In the genomic region with DNA sequence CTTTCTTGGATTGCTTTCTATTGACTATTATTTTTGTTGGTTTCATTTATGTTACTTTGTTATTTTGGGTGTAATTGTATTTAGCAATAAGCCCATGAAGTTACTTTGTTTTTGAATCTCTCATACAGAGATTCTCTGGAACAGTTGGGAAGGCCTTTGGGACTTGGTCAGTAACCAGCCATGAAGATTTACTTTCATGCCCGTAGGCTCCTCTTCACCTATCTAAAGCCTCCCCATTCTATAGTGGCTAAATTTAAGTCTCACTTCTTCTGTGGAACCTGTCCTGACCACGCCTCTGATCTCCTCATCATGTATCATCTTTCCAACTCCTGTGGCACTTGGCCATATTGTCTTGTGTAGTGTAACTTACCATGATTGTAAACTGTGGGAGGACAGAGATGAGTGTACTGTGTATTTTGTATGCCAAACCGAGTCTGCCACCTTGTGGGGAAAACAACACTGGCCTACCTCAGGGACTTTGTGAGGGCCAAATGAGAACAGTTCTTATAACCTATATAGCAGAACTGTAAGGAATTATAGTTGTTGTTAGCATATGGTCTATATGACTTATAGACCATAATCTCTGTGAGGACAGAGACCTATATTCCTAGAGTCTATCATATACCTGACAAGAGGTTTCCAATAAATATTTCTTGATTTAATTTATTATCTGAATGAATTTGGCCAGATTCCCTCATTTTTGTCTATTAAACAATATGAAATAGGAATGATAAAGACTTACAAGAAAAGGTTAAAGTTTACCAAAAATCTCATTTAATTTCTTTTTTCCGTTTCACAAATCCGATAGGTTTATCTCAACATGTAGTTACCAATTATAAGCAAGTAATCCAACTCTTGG, we compare ENCODE assay signal across 8 cellular contexts.
DNase-seq lines count a peak whose midpoint lies in the region; ATAC-seq and TF ChIP-seq lines count a peak whose summit lies in the region.

No MANE protein-coding gene starts in this region.

- no peak overlapping the region for H3K4me3 ChIP-seq in AG10803 (ENCODE audit: low read length)
- no peak overlapping the region for H3K4me3 ChIP-seq in Jurkat, Clone E6-1 (ENCODE audit: low read length)
- H3K4me3 ChIP-seq in Panc1 (ENCODE audit: low read depth in 2 of 2, low read length in 2 of 2): no peak overlapping the region
- no peak overlapping the region for H3K4me3 ChIP-seq in foreskin fibroblast (ENCODE audit: low read depth in 1 of 2, low read length in 2 of 2)
- no peak overlapping the region for H3K4me3 ChIP-seq in upper lobe of left lung

- CTCF ChIA-PET in Panc1 (lab: Charles Lee): no interaction called here

- H3K4me3 Mint-ChIP-seq in activated T-cell treated with anti-CD3 and anti-CD28 coated beads, Interleukin-2, amount 50 U/mL, for 72 hours: no peak overlapping the region

- peak; percentile 85 for DNase-seq in AG10803 (ENCODE audit: low read depth)
- DNase-seq in Jurkat, Clone E6-1 (ENCODE audit: low read depth, low spot score): peak; percentile 58
- DNase-seq in Panc1 (ENCODE audit: low read depth, low spot score): peak; percentile 77
- DNase-seq in activated T-cell treated with anti-CD3 and anti-CD28 coated beads, Interleukin-2, amount 50 U/mL, for 72 hours: peak; percentile 69 to 70
- peak; percentile 83 to 93 for DNase-seq in foreskin fibroblast
- DNase-seq in omental fat pad (ENCODE audit: low spot score): peak; percentile 29
- peak in 1 of 2 donors; percentile 58 for DNase-seq in upper lobe of left lung

- no peak overlapping the region for H3K27ac Mint-ChIP-seq in activated T-cell treated with anti-CD3 and anti-CD28 coated beads, Interleukin-2, amount 50 U/mL, for 72 hours

- no peak for TF ChIP-seq POLR2A in upper lobe of left lung (IDR thresholded peaks at IDR 0.05)

- H3K27me3 Mint-ChIP-seq in activated T-cell treated with anti-CD3 and anti-CD28 coated beads, Interleukin-2, amount 50 U/mL, for 72 hours (ENCODE audit: low read depth): no peaks in the 10 kb centered on the region

- H3K4me1 ChIP-seq in Panc1 (ENCODE audit: control insufficient read depth, insufficient read depth, low read length): no peaks in the 10 kb centered on the region
- peaks cover 0 to 13% (median 0%) of the 10 kb centered on the region in 4 donors for H3K4me1 ChIP-seq in upper lobe of left lung

- no peaks in the 10 kb centered on the region for H3K36me3 Mint-ChIP-seq in activated T-cell treated with anti-CD3 and anti-CD28 coated beads, Interleukin-2, amount 50 U/mL, for 72 hours (ENCODE audit: insufficient read depth in 2 of 2)

- in situ Hi-C loops in Panc1 (cut with HindIII; ENCODE audit: low pct_unique_long_range_greater_than_20kb, low sequenced_read_pairs): no loop called here

- H3K27me3 ChIP-seq in Panc1 (ENCODE audit: control insufficient read depth, insufficient read depth, low read length): no peaks in the 10 kb centered on the region
- no peaks in the 10 kb centered on the region for H3K27me3 ChIP-seq in upper lobe of left lung

- TF ChIP-seq EP300 in upper lobe of left lung (IDR thresholded peaks at IDR 0.05): no peak

- BruUV-seq in Panc1 (replicated peaks; lab: Mats Ljungman, UMichigan): no TSS peak

- H3K36me3 ChIP-seq in Panc1 (ENCODE audit: control insufficient read depth, insufficient read depth, low read length) (no peaks in the 10 kb centered on the region), upper lobe of left lung (peaks cover 0 to 32% (median 3%) of the 10 kb centered on the region in 4 donors)

- POLR2A ChIA-PET in Panc1 (lab: Charles Lee): no interaction called here

- WGBS in upper lobe of left lung, 2 donors: 60 to 65% methylated on average over 5 of the region's 5 CpGs

- H3K27ac ChIP-seq in Panc1 (ENCODE audit: low read length) (no peak overlapping the region), upper lobe of left lung (no peak overlapping the region)

- ATAC-seq in GM18870 (IDR thresholded peaks at IDR 0.05; ENCODE audit: unreplicated experiment) (peak; percentile 57), Panc1 (peak; percentile 100), omental fat pad (ENCODE audit: low FRiP score) (peak; percentile 95), upper lobe of left lung (ENCODE audit: low FRiP score in 2 of 2) (peak; percentile 90)
- peak; percentile 100 for ATAC-seq in activated T-cell treated with anti-CD3 and anti-CD28 coated beads, Interleukin-2, amount 50 U/mL, for 72 hours (replicated peaks in 1 of 2)

- no peaks in the 10 kb centered on the region for H3K9me3 Mint-ChIP-seq in activated T-cell treated with anti-CD3 and anti-CD28 coated beads, Interleukin-2, amount 50 U/mL, for 72 hours

- intact Hi-C loops in Panc1 (cut with micrococcal nuclease; ENCODE audit: unreplicated experiment): no loop called here

- peak; percentile 97 for TF ChIP-seq CTCF in AG10803 (conservative IDR thresholded peaks at IDR 0.05; ENCODE audit: low read length)
- TF ChIP-seq CTCF in Panc1 (IDR thresholded peaks at IDR 0.05): peak; percentile 83
- TF ChIP-seq CTCF in foreskin fibroblast (IDR thresholded peaks at IDR 0.05; ENCODE audit: low read depth, low read length): peak; percentile 92
- TF ChIP-seq CTCF in omental fat pad (IDR thresholded peaks at IDR 0.05): no peak
- peak; percentile 63 to 82 (median 72) for TF ChIP-seq CTCF in upper lobe of left lung (IDR thresholded peaks at IDR 0.05)

- H3K9me3 ChIP-seq in Panc1 (ENCODE audit: control insufficient read depth, insufficient read depth, low read depth, low read length): no peaks in the 10 kb centered on the region
- H3K9me3 ChIP-seq in upper lobe of left lung: no peaks in the 10 kb centered on the region

- H3K4me1 Mint-ChIP-seq in activated T-cell treated with anti-CD3 and anti-CD28 coated beads, Interleukin-2, amount 50 U/mL, for 72 hours (ENCODE audit: low read depth): peaks cover 14% of the 10 kb centered on the region

Comparison
In these comparisons a context has a peak if more than half of its experiments do, and no peak if none do; other contexts are left out.
1. CTCF ChIP-seq: peak in AG10803 (single experiment), Panc1 (single experiment), foreskin fibroblast (single experiment) and upper lobe of left lung (6 of 6); none in omental fat pad (0 of 3).
2. Peak in every context shown above with its lines, with median percentiles within 50 percentile points of each other: ATAC-seq.